ENCODE assay signal across 28 cellular contexts in the genomic region with DNA sequence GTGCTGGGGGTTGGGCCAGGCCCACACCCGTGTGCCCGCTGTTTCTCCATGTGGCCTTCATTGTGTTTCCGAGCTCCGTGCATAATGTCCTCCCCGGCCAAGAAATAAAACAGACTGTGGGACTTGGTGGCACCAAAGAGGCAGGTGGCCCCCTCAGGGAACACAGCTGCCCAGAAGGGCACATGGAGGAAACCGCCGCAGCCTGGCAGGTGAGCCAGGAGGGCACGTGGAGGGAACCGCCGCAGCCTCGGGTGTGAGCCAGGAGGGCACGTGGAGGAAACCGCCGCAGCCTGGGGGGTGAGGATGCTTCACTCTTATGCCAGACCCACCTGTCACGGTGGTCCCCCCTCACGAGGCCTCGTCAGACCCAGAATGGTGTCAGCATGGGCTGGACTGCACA.
"Had no signal": no experiment of that assay in that cellular context is flagged by ENCODE, and none has a peak within 500 bp of the region (broad histone marks: within the 10 kb centered on the region; RNA-seq: fewer than 3 reads in every experiment).

No MANE protein-coding gene starts in this region.

- H3K4me2 ChIP-seq: neural progenitor cell, smooth muscle cell had no signal

- H3K9ac ChIP-seq: neural progenitor cell, parathyroid adenoma had no signal

- H2AFZ ChIP-seq: neural progenitor cell, parathyroid adenoma had no signal

- H3K4me3 ChIP-seq: neural progenitor cell, ovary, psoas muscle, right lobe of liver, skin epidermis, smooth muscle cell, spleen, suprapubic skin, testis, tibial artery, transverse colon, vagina had no signal

- DNase-seq: naive thymus-derived CD4-positive, alpha-beta T cell; natural killer cell; nucleus accumbens; ovary; psoas muscle; right cardiac atrium; right lobe of liver; spleen; stimulated activated CD4-positive, alpha-beta T cell treated with anti-CD3 and anti-CD28 coated beads, Interleukin-12 subunit alpha, Interleukin-12 subunit beta, amount 100 ng/mL, for 4 hours; stimulated activated CD4-positive, alpha-beta T cell treated with anti-CD3 and anti-CD28 coated beads, Interleukin-1b, Interleukin-23, amount 100 ng/mL, for 48 hours; stimulated activated CD4-positive, alpha-beta T cell treated with anti-CD3 and anti-CD28 coated beads, Interleukin-4, amount 100 ng/mL, for 1 hour; stimulated activated CD4-positive, alpha-beta T cell treated with anti-CD3 and anti-CD28 coated beads, Interleukin-4, amount 100 ng/mL, for 4 hours; stimulated activated CD8-positive, alpha-beta memory T cell treated with anti-CD3 and anti-CD28 coated beads, Interleukin-4, amount 100 ng/mL, for 48 hours; stimulated activated naive CD4-positive, alpha-beta T cell; stimulated activated naive CD8-positive, alpha-beta T cell treated with anti-CD3 and anti-CD28 coated beads, Interleukin-15, amount 100 ng/mL, for 72 hours; stimulated activated naive CD8-positive, alpha-beta T cell treated with anti-CD3 and anti-CD28 coated beads, Interleukin-15, Interleukin-2, amounts not matched to agents 100 U/mL and 50 U/mL, for 24 hours; substantia nigra; tibial artery; transverse colon had no signal

- H3K9me3 ChIP-seq: neutrophil, ovary, psoas muscle, right lobe of liver, spleen, suprapubic skin, testis, tibial artery, transverse colon, vagina had no signal

- H3K36me3 ChIP-seq: neural progenitor cell, neutrophil, ovary, right lobe of liver, spleen, suprapubic skin, tibial artery, transverse colon, vagina had no signal

- H3K27me3 ChIP-seq: neural progenitor cell, neutrophil, ovary, right lobe of liver, suprapubic skin, testis, tibial artery, transverse colon, vagina had no signal

- H3K4me1 ChIP-seq: neural progenitor cell, parathyroid adenoma, psoas muscle, right lobe of liver, spleen, suprapubic skin, testis, tibial artery, transverse colon, vagina had no signal

- ATAC-seq: natural killer cell; psoas muscle; stimulated activated memory B cell treated with anti-CD40 and anti-IgM and Interleukin-4, amounts not matched to agents 10 μg/mL and 1 μg/mL and 100 μg/mL, for 72 hours; stimulated activated naive CD8-positive, alpha-beta T cell treated with anti-CD3 and anti-CD28 coated beads, Interleukin-15, amount 100 ng/mL, for 72 hours; stimulated activated naive CD8-positive, alpha-beta T cell treated with anti-CD3 and anti-CD28 coated beads, Interleukin-15, Interleukin-2, amounts not matched to agents 100 U/mL and 50 U/mL, for 24 hours had no signal

- H3K27ac ChIP-seq: neural progenitor cell, neutrophil, ovary, parathyroid adenoma, psoas muscle, right lobe of liver, skin epidermis, spleen, suprapubic skin, testis, tibial artery, transverse colon, vagina had no signal
